ENCODE assay signal across 1 cellular context in genomic region chr3:8416965-8417364, GRCh38.
TF ChIP-seq lines count a peak whose summit lies in the region.

No MANE protein-coding gene starts in this region.

TF ChIP-seq in HCT116, 20 proteins besides CTCF, POLR2A, EP300 and RAD21 (continued from another document):
- TF ChIP-seq REST (IDR thresholded peaks at IDR 0.05; ENCODE audit: low read depth) (no peak), EZH2 (IDR thresholded peaks at IDR 0.05) (no peak), POLR2AphosphoS5 (IDR thresholded peaks at IDR 0.05; ENCODE audit: low read depth, low read length) (no peak)
